ENCODE assay signal across 24 cellular contexts in genomic region chr1:157319567-157319966, GRCh38.
DNase-seq lines count a peak whose midpoint lies in the region; ATAC-seq, FAIRE-seq and TF ChIP-seq lines count a peak whose summit lies in the region.
"Had no signal": no experiment of that assay in that cellular context is flagged by ENCODE, and none has a peak within 500 bp of the region (broad histone marks: within the 10 kb centered on the region; RNA-seq: fewer than 3 reads in every experiment).

No MANE protein-coding gene starts in this region.

- BruUV-seq in K562 (replicated peaks; lab: Mats Ljungman, UMichigan): no TSS peak

- H2AFZ ChIP-seq in K562 (ENCODE audit: low read depth, low read length): no peak overlapping the region

- TF ChIP-seq POLR2A in K562 (conservative IDR thresholded peaks at IDR 0.05): no peak

- H3K9me3 ChIP-seq in HEK293 (ENCODE audit: control insufficient read depth, insufficient read depth, low read depth, low read length) (no peaks in the 10 kb centered on the region), K562 (replicated peaks; ENCODE audit: control insufficient read depth, insufficient read depth, low read depth, low read length) (peaks cover 5% of the 10 kb centered on the region; the same call in 1 of the 2 replicates)
- H3K9me3 ChIP-seq: BE2C had no signal

- no peak for TF ChIP-seq RAD21 in K562 (CRISPR knock-in tag; conservative IDR thresholded peaks at IDR 0.05 in 1 of 2, IDR thresholded peaks at IDR 0.05 in 1 of 2)

- POLR2A ChIA-PET in HEK293 (lab: Yijun Ruan, JAX): no interaction called here
- POLR2A ChIA-PET in K562 (lab: Yijun Ruan, JAX): no interaction called here

- DNase-seq in DMS53 (lab: John Stamatoyannopoulos, UW): peak; percentile 30
- DNase-seq in DMS53 treated with DMSO at 0.1 percent for 48 hours (lab: John Stamatoyannopoulos, UW; ENCODE audit: unreplicated experiment): no peak
- no peak for DNase-seq in K562 (ENCODE audit: extremely low read depth in 1 of 4, low spot score in 3 of 4)
- no peak for DNase-seq in activated naive CD4-positive, alpha-beta T cell treated with Interleukin-2 at 50 U/mL for 16 hours
- no peak for DNase-seq in cerebellar nuclear complex (lab: John Stamatoyannopoulos, UW)
- DNase-seq: AML-193; BE2C; Calu3; CD4-positive, alpha-beta T cell; CD8-positive, alpha-beta memory T cell; COR-L47; DMS153; DMS79 treated with DMSO at 0.1 percent for 48 hours; GF-D8; H7; HCEC 1CT had no signal

- in situ Hi-C loops in K562 (cut with MboI): loop anchor here (5.0 kb wide), 1 partner anchor 48 kb away; no protein-coding TSS in a partner anchor

- H3K4me1 ChIP-seq in HEK293 (ENCODE audit: control insufficient read depth, insufficient read depth, low read length) (no peaks in the 10 kb centered on the region), K562 (replicated peaks in 1 of 2; ENCODE audit: control insufficient read depth in 2 of 2, insufficient read depth in 2 of 2, low read length in 2 of 2) (peaks cover 0 to 6% of the 10 kb centered on the region in 2 experiments; a peak in 3 of 5 replicates)
- H3K4me1 ChIP-seq: BE2C; BLaER1 treated with 17β-estradiol and CSF1 and Interleukin-3, amounts not matched to agents 10 nM and 100 nM had no signal

- H3K36me3 ChIP-seq in HEK293 (ENCODE audit: control insufficient read depth in 2 of 2, insufficient read depth in 1 of 2, low read length in 2 of 2) (no peaks in the 10 kb centered on the region), K562 (ENCODE audit: control insufficient read depth, insufficient read depth, low read length) (no peaks in the 10 kb centered on the region)
- H3K36me3 ChIP-seq: BE2C; BLaER1 treated with 17β-estradiol and CSF1 and Interleukin-3, amounts not matched to agents 10 nM and 100 nM had no signal

- no peak for FAIRE-seq in K562 (lab: Jason Lieb, UNC)
- FAIRE-seq: A204.1, GM12891, GM18507, H1 had no signal

- no peak overlapping the region for H3K27ac ChIP-seq in HEK293 (ENCODE audit: extremely low read depth, low read depth, low read length)
- H3K27ac ChIP-seq in K562 (ENCODE audit: extremely low read depth, low read depth, low read length): no peak overlapping the region
- H3K27ac ChIP-seq: 22Rv1; BLaER1 treated with 17β-estradiol and CSF1 and Interleukin-3, amounts not matched to agents 10 nM and 100 nM had no signal

- H3K9ac ChIP-seq in K562 (ENCODE audit: insufficient read depth in 1 of 2, low read depth in 2 of 2, low read length in 2 of 2): no peak overlapping the region
- H3K9ac ChIP-seq: BLaER1 treated with 17β-estradiol and CSF1 and Interleukin-3, amounts not matched to agents 10 nM and 100 nM had no signal

- no peak overlapping the region for H3K4me2 ChIP-seq in K562 (ENCODE audit: insufficient read depth, low read length)
- H3K4me2 ChIP-seq: BLaER1 treated with 17β-estradiol and CSF1 and Interleukin-3, amounts not matched to agents 10 nM and 100 nM had no signal

- no peak for TF ChIP-seq CTCF in HEK293 (tag by site-specific recombination; IDR thresholded peaks at IDR 0.05)
- TF ChIP-seq CTCF in K562 (IDR thresholded peaks at IDR 0.05 in 2 of 3, conservative IDR thresholded peaks at IDR 0.05 in 1 of 3; ENCODE audit: insufficient read depth in 2 of 3, low read depth in 1 of 3, low read length in 3 of 3): no peak

- CTCF ChIA-PET in HEK293 (lab: Yijun Ruan, JAX): no interaction called here
- CTCF ChIA-PET in K562 (lab: Yijun Ruan, JAX; ENCODE audit: low intra/inter-chr PET ratio): no interaction called here

- H4K20me1 ChIP-seq in K562 (replicated peaks; ENCODE audit: control insufficient read depth, insufficient read depth, low read length): no peaks in the 10 kb centered on the region
- H4K20me1 ChIP-seq: BLaER1 treated with 17β-estradiol and CSF1 and Interleukin-3, amounts not matched to agents 10 nM and 100 nM had no signal

- ATAC-seq in K562: no peak
- no peak for ATAC-seq in GM18909 (IDR thresholded peaks at IDR 0.05; ENCODE audit: poor library complexity, unreplicated experiment)

- H3K4me3 ChIP-seq in HEK293 (ENCODE audit: low read depth, low read length): no peak overlapping the region
- H3K4me3 ChIP-seq in K562: no peak overlapping the region
- H3K4me3 ChIP-seq: BLaER1 treated with 17β-estradiol and CSF1 and Interleukin-3, amounts not matched to agents 10 nM and 100 nM had no signal

- WGBS in K562 (ENCODE audit: insufficient coverage, low coverage, missing lambda C conversion rate): 63% methylated on average over 5 of the region's 5 CpGs

- no peaks in the 10 kb centered on the region for H3K79me2 ChIP-seq in K562 (ENCODE audit: control insufficient read depth, insufficient read depth, low read length)

- peak; percentile 51; the same call in 1 of the 2 replicates for TF ChIP-seq EP300 in K562 (IDR thresholded peaks at IDR 0.05; ENCODE audit: low read length)

- H3K27me3 ChIP-seq in K562 (ENCODE audit: control insufficient read depth in 2 of 2, insufficient read depth in 2 of 2, low read length in 2 of 2): no peaks in the 10 kb centered on the region
- H3K27me3 ChIP-seq: BE2C; BLaER1 treated with 17β-estradiol and CSF1 and Interleukin-3, amounts not matched to agents 10 nM and 100 nM had no signal

- H3K9me1 ChIP-seq in K562 (ENCODE audit: control insufficient read depth, insufficient read depth, low read length): no peaks in the 10 kb centered on the region

- intact Hi-C loops in K562 (cut with micrococcal nuclease): no loop called here

TF ChIP-seq in HEK293, 187 proteins besides CTCF, POLR2A, EP300 and RAD21:
- TF ChIP-seq BCL11A (tag by site-specific recombination; IDR thresholded peaks at IDR 0.05; ENCODE audit: low read depth) (no peak), SETDB1 (IDR thresholded peaks at IDR 0.05; ENCODE audit: insufficient read length, low read length) (peak; percentile 78)
TF ChIP-seq in HEK293: peak in this region for 1.

TF ChIP-seq in K562, 482 proteins besides CTCF, POLR2A, EP300 and RAD21 (continues in another document):
- no peak for TF ChIP-seq RBM22 (IDR thresholded peaks at IDR 0.05; ENCODE audit: low read depth, low read length, poor library complexity, severe bottlenecking)
- no peak for TF ChIP-seq ZNF740 (CRISPR knock-in tag; IDR thresholded peaks at IDR 0.05)
- no peak for TF ChIP-seq ZNF740 (tag; IDR thresholded peaks at IDR 0.05)
- TF ChIP-seq RBFOX2 (IDR thresholded peaks at IDR 0.05; ENCODE audit: low read depth, low read length): no peak
- no peak for TF ChIP-seq FOSL1 (tag; conservative IDR thresholded peaks at IDR 0.05)
- no peak for TF ChIP-seq ZBTB8A (IDR thresholded peaks at IDR 0.05; ENCODE audit: partially characterized antibody)
- TF ChIP-seq FOXP4 (CRISPR knock-in tag; IDR thresholded peaks at IDR 0.05; ENCODE audit: borderline replicate concordance): no peak
- no peak for TF ChIP-seq RBM17 (IDR thresholded peaks at IDR 0.05; ENCODE audit: borderline replicate concordance, low read depth, low read length)
- no peak for TF ChIP-seq TAF7 (tag; IDR thresholded peaks at IDR 0.05)
- no peak for TF ChIP-seq BACH1 (tag; IDR thresholded peaks at IDR 0.05)
- TF ChIP-seq MTA3 (IDR thresholded peaks at IDR 0.05; ENCODE audit: borderline replicate concordance): no peak
- no peak for TF ChIP-seq HMGXB4 (CRISPR knock-in tag; IDR thresholded peaks at IDR 0.05)
- no peak for TF ChIP-seq CEBPG (CRISPR knock-in tag; IDR thresholded peaks at IDR 0.05)
- no peak for TF ChIP-seq CEBPG (tag; conservative IDR thresholded peaks at IDR 0.05 in 1 of 2, IDR thresholded peaks at IDR 0.05 in 1 of 2)
- TF ChIP-seq CBX1 (IDR thresholded peaks at IDR 0.05; ENCODE audit: low read depth): 0 out of 2 replicates have a peak, but pooled peaks have one; percentile 54
- no peak for TF ChIP-seq SAFB2 (IDR thresholded peaks at IDR 0.05; ENCODE audit: borderline replicate concordance, low read depth, low read length, severe bottlenecking)
